8 cellular contexts compared by ENCODE assay signal in the genomic region with DNA sequence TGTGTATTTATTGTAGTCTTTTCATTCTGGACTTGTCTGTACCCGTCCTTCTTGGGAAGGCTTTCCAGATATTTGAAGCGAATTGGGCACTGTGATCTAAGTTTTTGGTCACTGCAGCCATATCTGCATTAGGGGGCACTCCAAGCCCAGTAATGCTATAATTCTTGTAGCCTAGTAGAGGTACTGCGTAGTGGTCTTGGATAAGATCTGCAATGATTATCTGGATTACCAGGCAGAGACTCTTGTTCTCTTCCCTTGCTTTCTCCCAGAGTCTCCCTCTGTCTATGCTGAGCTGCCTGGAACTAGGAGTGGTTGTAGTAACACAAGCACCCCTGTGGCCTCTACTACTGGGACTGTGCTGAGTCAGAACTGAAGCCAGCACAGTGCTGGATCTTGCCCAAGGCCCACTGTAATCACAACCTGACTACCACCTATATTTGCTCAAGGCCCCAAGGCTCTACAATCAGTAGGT. TPM values are rescaled to one million over a fixed set of nuclear protein-coding genes. Genes with fewer than 3 reads are reported as not detected.
DNase-seq lines count a peak whose midpoint lies in the region; ATAC-seq, FAIRE-seq and TF ChIP-seq lines count a peak whose summit lies in the region.

No MANE protein-coding gene starts in this region.

- TF ChIP-seq EP300 in HepG2 (IDR thresholded peaks at IDR 0.05; ENCODE audit: low read depth in 2 of 2, low read length in 2 of 2) (no peak), HepG2 (CRISPR knock-in tag; IDR thresholded peaks at IDR 0.05; ENCODE audit: borderline replicate concordance) (no peak)

- TF ChIP-seq CTCF in OCI-LY1 (IDR thresholded peaks at IDR 0.05; ENCODE audit: low read length): peak; percentile 78
- peak; percentile 89 for TF ChIP-seq CTCF in HepG2 (CRISPR knock-in tag; IDR thresholded peaks at IDR 0.05)

- peak; percentile 7 for DNase-seq in stimulated activated CD4-positive, alpha-beta T cell treated with anti-CD3 and anti-CD28 coated beads, Interleukin-4, amount 100 ng/mL, for 1 hour
- no peak for DNase-seq in stimulated activated CD4-positive, alpha-beta T cell treated with anti-CD3 and anti-CD28 coated beads, Interleukin-15, amount 100 ng/mL, for 24 hours
- peak; percentile 20 for DNase-seq in brain pericyte (ENCODE audit: low read depth, low spot score)
- peak; percentile 64 for DNase-seq in HepG2 (ENCODE audit: low spot score)
- no peak for DNase-seq in SHP77 treated with DMSO at 0.1 percent for 48 hours (lab: John Stamatoyannopoulos, UW)

- peak; percentile 51 for FAIRE-seq in HepG2 (lab: Jason Lieb, UNC)

- H3K36me3 ChIP-seq in OCI-LY1 (ENCODE audit: insufficient read depth, low read length) (no peaks in the 10 kb centered on the region), HepG2 (replicated peaks in 1 of 2; ENCODE audit: control insufficient read depth in 1 of 2, insufficient read depth in 2 of 2, low read length in 2 of 2) (no peaks in the 10 kb centered on the region)

- H3K9me2 ChIP-seq in OCI-LY1 (ENCODE audit: low read depth, low read length): no peaks in the 10 kb centered on the region

- TF ChIP-seq POLR2A in HepG2 (IDR thresholded peaks at IDR 0.05; ENCODE audit: insufficient read depth in 1 of 2, low read depth in 2 of 2, low read length in 2 of 2): no peak

- in situ Hi-C loops in HepG2 (cut with HindIII; ENCODE audit: extremely low pct_ligation_motif_present, low pct_unique_long_range_greater_than_20kb): loop anchor here (5.0 to 25.0 kb wide), 3 partner anchors 592 to 970 kb away; no protein-coding TSS in a partner anchor

- no peaks in the 10 kb centered on the region for H4K20me1 ChIP-seq in OCI-LY1 (ENCODE audit: insufficient read depth, low read length)
- no peaks in the 10 kb centered on the region for H4K20me1 ChIP-seq in HepG2 (ENCODE audit: insufficient read depth, low read length)

- ATAC-seq in HepG2 (peak; percentile 99), GM18502 (IDR thresholded peaks at IDR 0.05; ENCODE audit: poor library complexity, unreplicated experiment) (no peak), GM19467 (IDR thresholded peaks at IDR 0.05; ENCODE audit: unreplicated experiment) (no peak)

- H3K9ac ChIP-seq in OCI-LY1 (ENCODE audit: low read length) (no peak overlapping the region), HepG2 (ENCODE audit: insufficient read depth, low read depth, low read length) (peak overlapping the region; percentile 25; the same call in 1 of the 2 replicates)

- H3K4me2 ChIP-seq in OCI-LY1 (ENCODE audit: low read length) (no peak overlapping the region), HepG2 (ENCODE audit: low read depth, low read length) (peak overlapping the region; percentile 69)

- no TSS peak for BruUV-seq in HepG2 (replicated peaks; lab: Mats Ljungman, UMichigan)

- WGBS in HepG2 (ENCODE audit: low lambda C conversion rate): 5% methylated on average over 3 of the region's 3 CpGs

- no peaks in the 10 kb centered on the region for H3F3A ChIP-seq in OCI-LY1 (ENCODE audit: insufficient read depth, low read length)

- no peaks in the 10 kb centered on the region for H3K27me3 ChIP-seq in OCI-LY1 (ENCODE audit: insufficient read depth, low read length)
- no peaks in the 10 kb centered on the region for H3K27me3 ChIP-seq in HepG2 (ENCODE audit: control insufficient read depth in 1 of 2, insufficient read depth in 2 of 2, low read length in 2 of 2)

- peak; percentile 87 for TF ChIP-seq RAD21 in HepG2 (CRISPR knock-in tag; IDR thresholded peaks at IDR 0.05)

- no peaks in the 10 kb centered on the region for H3K9me3 ChIP-seq in OCI-LY1 (ENCODE audit: low read length)
- no peaks in the 10 kb centered on the region for H3K9me3 ChIP-seq in HepG2 (ENCODE audit: low read length)

- CTCF ChIA-PET in HepG2 (lab: Yijun Ruan, JAX; ENCODE audit: low intra/inter-chr PET ratio, low total read pairs): interaction anchor here (0.9 to 2.5 kb wide), 4 partner anchors 335 to 679 kb away, joined by 5 to 10 read pairs (median 8); no protein-coding TSS in a partner anchor

- POLR2A ChIA-PET in HepG2 (lab: Yijun Ruan, JAX): interaction anchor here (1.8 kb wide), 1 partner anchor 17 kb away, joined by 5 read pairs; no protein-coding TSS in a partner anchor

- H3K79me2 ChIP-seq in OCI-LY1 (ENCODE audit: insufficient read depth, low read length) (no peaks in the 10 kb centered on the region), HepG2 (ENCODE audit: insufficient read depth, low read length) (no peaks in the 10 kb centered on the region)

- H2AFZ ChIP-seq in OCI-LY1 (ENCODE audit: low read length) (no peak overlapping the region), HepG2 (ENCODE audit: low read length) (peak overlapping the region; percentile 33)

- H3K4me3 ChIP-seq in OCI-LY1 (ENCODE audit: low read depth, low read length, poor library complexity, severe bottlenecking): no peak overlapping the region
- peak overlapping the region in 1 of 3 experiments; percentile 27; a peak in 2 of 6 replicates for H3K4me3 ChIP-seq in HepG2 (replicated peaks in 1 of 3; ENCODE audit: insufficient read depth in 1 of 3, low read depth in 2 of 3, low read length in 3 of 3)

- intact Hi-C loops in HepG2 (cut with micrococcal nuclease; ENCODE audit: unreplicated experiment): loop anchor here (1.0 to 5.0 kb wide), 5 partner anchors 50 to 679 kb away; no protein-coding TSS in a partner anchor

- no peaks in the 10 kb centered on the region for H3K4me1 ChIP-seq in OCI-LY1 (ENCODE audit: insufficient read depth, low read length, severe bottlenecking)
- H3K4me1 ChIP-seq in HepG2 (ENCODE audit: insufficient read depth, low read length): peaks cover 14% of the 10 kb centered on the region

- H3K27ac ChIP-seq in OCI-LY1 (ENCODE audit: low read depth, low read length, poor library complexity, severe bottlenecking) (no peak overlapping the region), HepG2 (ENCODE audit: extremely low read length, insufficient read depth, low read length) (no peak overlapping the region)

TF ChIP-seq in HepG2, 621 proteins besides CTCF, POLR2A, EP300 and RAD21 (continues in another document):
- TF ChIP-seq FOXA1 (IDR thresholded peaks at IDR 0.05): no peak
- TF ChIP-seq FOXA1 (CRISPR knock-in tag; IDR thresholded peaks at IDR 0.05): no peak
- TF ChIP-seq, protein P1, sequence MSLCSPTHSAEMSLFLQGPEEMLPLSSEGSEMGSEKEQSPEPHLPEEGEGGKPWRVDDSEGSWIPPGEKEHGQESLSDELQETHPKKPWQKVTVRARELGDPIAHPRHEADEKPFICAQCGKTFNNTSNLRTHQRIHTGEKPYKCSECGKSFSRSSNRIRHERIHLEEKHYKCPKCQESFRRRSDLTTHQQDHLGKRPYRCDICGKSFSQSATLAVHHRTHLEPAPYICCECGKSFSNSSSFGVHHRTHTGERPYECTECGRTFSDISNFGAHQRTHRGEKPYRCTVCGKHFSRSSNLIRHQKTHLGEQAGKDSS (CRISPR knock-in tag; IDR thresholded peaks at IDR 0.05; ENCODE audit: borderline replicate concordance, low read depth): no peak
- peak; percentile 39 to 43; a peak in 3 of 4 replicates for TF ChIP-seq MAFK (conservative IDR thresholded peaks at IDR 0.05 in 1 of 2, IDR thresholded peaks at IDR 0.05 in 1 of 2; ENCODE audit: low read length in 2 of 2)
- peak; percentile 99 for TF ChIP-seq STAG1 (CRISPR knock-in tag; IDR thresholded peaks at IDR 0.05)
- TF ChIP-seq, protein P2, sequence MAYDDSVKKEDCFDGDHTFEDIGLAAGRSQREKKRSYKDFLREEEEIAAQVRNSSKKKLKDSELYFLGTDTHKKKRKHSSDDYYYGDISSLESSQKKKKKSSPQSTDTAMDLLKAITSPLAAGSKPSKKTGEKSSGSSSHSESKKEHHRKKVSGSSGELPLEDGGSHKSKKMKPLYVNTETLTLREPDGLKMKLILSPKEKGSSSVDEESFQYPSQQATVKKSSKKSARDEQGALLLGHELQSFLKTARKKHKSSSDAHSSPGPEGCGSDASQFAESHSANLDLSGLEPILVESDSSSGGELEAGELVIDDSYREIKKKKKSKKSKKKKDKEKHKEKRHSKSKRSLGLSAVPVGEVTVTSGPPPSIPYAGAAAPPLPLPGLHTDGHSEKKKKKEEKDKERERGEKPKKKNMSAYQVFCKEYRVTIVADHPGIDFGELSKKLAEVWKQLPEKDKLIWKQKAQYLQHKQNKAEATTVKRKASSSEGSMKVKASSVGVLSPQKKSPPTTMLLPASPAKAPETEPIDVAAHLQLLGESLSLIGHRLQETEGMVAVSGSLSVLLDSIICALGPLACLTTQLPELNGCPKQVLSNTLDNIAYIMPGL (CRISPR knock-in tag; IDR thresholded peaks at IDR 0.05; ENCODE audit: borderline replicate concordance in 1 of 2, low read depth in 1 of 2): 0 out of 4 replicates have a peak, but pooled peaks of 1 of the 2 experiments have one; percentile 13
- TF ChIP-seq BORCS8-MEF2B (CRISPR knock-in tag; IDR thresholded peaks at IDR 0.05): 0 out of 2 replicates have a peak, but pooled peaks have one; percentile 42
- peak; percentile 61; the same call in 1 of the 2 replicates for TF ChIP-seq KDM2A (CRISPR knock-in tag; IDR thresholded peaks at IDR 0.05; ENCODE audit: borderline replicate concordance, low read depth)

RNA-seq across cellular contexts. Expression of gene SLC38A2, which starts 30.0 kb away (rescaled TPM):
- total RNA-seq in HepG2 (2016; rRNA removed; fragmentation: Illumina TruSeq; extraction: Trizol): 230 and 368 TPM in 2 replicates
- 31.8 and 45.4 TPM in 2 replicates for total RNA-seq in HepG2 (2016; cell fraction: cytosol; rRNA removed; fragmentation: Illumina TruSeq; extraction: Trizol; ENCODE audit: low read depth)
- 210 and 375 TPM in 2 replicates for total RNA-seq in HepG2 (2016; cell fraction: insoluble cytoplasmic fraction; rRNA removed; fragmentation: Illumina TruSeq; extraction: Trizol)
- 98.8 and 127 TPM in 2 replicates for total RNA-seq in HepG2 (2016; cell fraction: membrane; rRNA removed; fragmentation: Illumina TruSeq; extraction: Trizol)
- total RNA-seq in HepG2 (2016; cell fraction: nucleus; rRNA removed; fragmentation: Illumina TruSeq; extraction: Trizol): 947 and 961 TPM in 2 replicates
- 861 and 880 TPM in 2 replicates for polyA plus RNA-seq in HepG2 (2011; rRNA removed)
- 346 and 636 TPM in 2 replicates for polyA plus RNA-seq in HepG2 (2011; cell fraction: cytosol; rRNA removed)
- polyA plus RNA-seq in HepG2 (2011; cell fraction: nucleus; rRNA removed): 926 and 1,239 TPM in 2 replicates
- polyA plus RNA-seq in HepG2 (2012): 836 and 868 TPM in 2 replicates
- polyA plus RNA-seq in HepG2 (2016; cell fraction: cytosol; fragmentation: Illumina TruSeq; extraction: Trizol; ENCODE audit: low read depth): 8.1 TPM in 2 replicates
- polyA plus RNA-seq in HepG2 (2016; cell fraction: insoluble cytoplasmic fraction; fragmentation: Illumina TruSeq; extraction: Trizol; ENCODE audit: low read depth): 138 and 148 TPM in 2 replicates
- polyA plus RNA-seq in HepG2 (2016; cell fraction: membrane; fragmentation: Illumina TruSeq; extraction: Trizol; ENCODE audit: low read depth): 24.1 and 28.9 TPM in 2 replicates
- 882 and 909 TPM in 2 replicates for polyA plus RNA-seq in HepG2 (2016; cell fraction: nucleus; fragmentation: Illumina TruSeq; extraction: Trizol; ENCODE audit: insufficient read depth, low read depth)
- 406 and 1,055 TPM in 2 replicates for polyA minus RNA-seq in HepG2 (2011; rRNA and poly(A)+ RNA removed; ENCODE audit: low replicate concordance)
- 1,075 and 1,302 TPM in 2 replicates for polyA minus RNA-seq in HepG2 (2011; cell fraction: cytosol; rRNA and poly(A)+ RNA removed)
- 2,125 and 2,864 TPM in 2 replicates for polyA minus RNA-seq in HepG2 (2011; cell fraction: nucleus; rRNA and poly(A)+ RNA removed)

Comparison
In these comparisons a context has a peak if more than half of its experiments do, and no peak if none do; other contexts are left out.
1. DNase-seq: peak in stimulated activated CD4-positive, alpha-beta T cell treated with anti-CD3 and anti-CD28 coated beads, Interleukin-4, amount 100 ng/mL, for 1 hour (single experiment), brain pericyte (single experiment) and HepG2 (single experiment); none in stimulated activated CD4-positive, alpha-beta T cell treated with anti-CD3 and anti-CD28 coated beads, Interleukin-15, amount 100 ng/mL, for 24 hours (single experiment) and SHP77 treated with DMSO at 0.1 percent for 48 hours (single experiment).